8 cellular contexts compared by ENCODE assay signal in the genomic region with DNA sequence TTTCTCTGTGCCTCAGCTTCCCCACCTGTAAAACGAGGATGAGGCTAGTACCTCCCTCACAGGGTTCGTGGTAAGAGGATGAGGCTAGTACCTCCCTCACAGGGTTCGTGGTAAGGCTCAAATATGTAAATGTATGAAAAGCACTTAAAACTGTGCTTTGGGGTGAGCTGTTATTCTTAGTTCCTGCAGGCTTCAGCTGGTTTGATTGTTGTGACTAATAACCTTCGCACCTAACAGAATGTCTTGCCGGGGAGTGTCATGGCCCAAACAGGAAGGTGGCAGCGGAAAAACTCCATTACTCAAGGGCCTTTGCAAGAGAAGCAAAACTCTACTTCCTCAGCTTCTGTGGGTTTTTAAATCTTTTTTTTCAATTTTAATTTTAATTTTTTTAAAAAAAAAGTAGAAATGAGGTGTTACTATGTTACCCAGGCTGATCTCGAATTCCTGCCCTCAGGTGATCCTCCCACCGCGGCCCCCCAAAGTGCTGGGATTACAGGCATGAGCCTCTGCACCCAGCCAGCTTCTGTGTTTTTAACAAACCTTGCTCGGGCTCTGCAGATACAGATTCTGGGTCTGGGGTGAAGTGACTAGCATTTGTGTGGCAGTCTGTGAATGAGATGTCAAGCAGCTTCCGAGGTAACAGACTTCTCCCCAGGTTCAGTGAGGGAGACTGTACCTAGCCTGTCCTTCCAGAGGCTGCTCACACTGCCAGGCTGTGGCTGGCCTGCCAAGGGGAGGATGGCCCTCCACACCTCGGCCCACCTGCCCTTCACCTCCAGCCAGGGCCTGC.
DNase-seq lines count a peak whose midpoint lies in the region; ATAC-seq, FAIRE-seq and TF ChIP-seq lines count a peak whose summit lies in the region.

No MANE protein-coding gene starts in this region.

- no peak overlapping the region for H3K4me3 ChIP-seq in SJCRH30

- no peaks in the 10 kb centered on the region for H3K9me3 Mint-ChIP-seq in activated CD8-positive, alpha-beta T cell treated with anti-CD3 and anti-CD28 coated beads for 36 hours

- intact Hi-C loops in activated CD8-positive, alpha-beta T cell treated with anti-CD3 and anti-CD28 coated beads for 36 hours (cut with micrococcal nuclease), result loop anchor here (5.0 kb wide), 1 partner anchor 177 kb away; no protein-coding TSS in a partner anchor

- peaks cover 94% of the 10 kb centered on the region for H3K4me1 Mint-ChIP-seq in activated CD8-positive, alpha-beta T cell treated with anti-CD3 and anti-CD28 coated beads for 36 hours (ENCODE audit: low read depth)

- peak; percentile 42 to 44 for DNase-seq in stimulated activated CD4-positive, alpha-beta T cell treated with anti-CD3 and anti-CD28 coated beads, Interleukin-12 subunit alpha, Interleukin-12 subunit beta, amount 100 ng/mL, for 24 hours (ENCODE audit: low read depth in 2 of 2)
- no peak for DNase-seq in stimulated activated CD4-positive, alpha-beta T cell treated with anti-CD3 and anti-CD28 coated beads, Interleukin-2, amount 100 ng/mL, for 48 hours
- DNase-seq in HTR-8/SVneo (ENCODE audit: insufficient read length, low spot score) (no peak), kidney tubule cell (ENCODE audit: low spot score) (peak; percentile 80), NCI-H69 (lab: John Stamatoyannopoulos, UW) (no peak), SJCRH30 (no peak)
- DNase-seq in activated CD8-positive, alpha-beta T cell treated with anti-CD3 and anti-CD28 coated beads for 36 hours, result peak; percentile 86

- POLR2A ChIA-PET in activated CD8-positive, alpha-beta T cell treated with anti-CD3 and anti-CD28 coated beads for 36 hours (lab: Charles Lee), result interaction anchor here (0.6 to 9.8 kb wide), 6 partner anchors 12 to 226 kb away, joined by 3 to 175 read pairs (median 5); no protein-coding TSS in a partner anchor

- no peak overlapping the region for H3K27ac ChIP-seq in SJCRH30

- H3K27me3 ChIP-seq in SJCRH30, result peaks cover 13% of the 10 kb centered on the region; the same call in 1 of the 2 replicates

- H3K27me3 Mint-ChIP-seq in activated CD8-positive, alpha-beta T cell treated with anti-CD3 and anti-CD28 coated beads for 36 hours, result no peaks in the 10 kb centered on the region

- H3K27ac Mint-ChIP-seq in activated CD8-positive, alpha-beta T cell treated with anti-CD3 and anti-CD28 coated beads for 36 hours, result peak overlapping the region; percentile 97

- no peaks in the 10 kb centered on the region for H3K36me3 ChIP-seq in SJCRH30

- no peaks in the 10 kb centered on the region for H3K9me3 ChIP-seq in SJCRH30 (replicated peaks)

- peaks cover 7% of the 10 kb centered on the region for H3K36me3 Mint-ChIP-seq in activated CD8-positive, alpha-beta T cell treated with anti-CD3 and anti-CD28 coated beads for 36 hours (ENCODE audit: low read depth)

- H3K4me3 Mint-ChIP-seq in activated CD8-positive, alpha-beta T cell treated with anti-CD3 and anti-CD28 coated beads for 36 hours, result peak overlapping the region; percentile 69

- CTCF ChIA-PET in activated CD8-positive, alpha-beta T cell treated with anti-CD3 and anti-CD28 coated beads for 36 hours (lab: Charles Lee), result interaction anchor here (0.7 to 8.1 kb wide), 5 partner anchors 12 to 58 kb away, joined by 3 to 79 read pairs (median 5); no protein-coding TSS in a partner anchor

- FAIRE-seq in HTR-8/SVneo (lab: Jason Lieb, UNC), result peak; percentile 42

- ATAC-seq in activated CD8-positive, alpha-beta T cell treated with anti-CD3 and anti-CD28 coated beads for 36 hours, result peak; percentile 73
- no peak for ATAC-seq in GM21515 (IDR thresholded peaks at IDR 0.05; ENCODE audit: unreplicated experiment)

- no peak for TF ChIP-seq CTCF in activated CD8-positive, alpha-beta T cell treated with anti-CD3 and anti-CD28 coated beads for 36 hours (IDR thresholded peaks at IDR 0.05)

- peaks cover 2% of the 10 kb centered on the region for H3K4me1 ChIP-seq in SJCRH30

Comparison
In these comparisons a context has a peak if more than half of its experiments do, and no peak if none do; other contexts are left out.
1. DNase-seq: peak in stimulated activated CD4-positive, alpha-beta T cell treated with anti-CD3 and anti-CD28 coated beads, Interleukin-12 subunit alpha, Interleukin-12 subunit beta, amount 100 ng/mL, for 24 hours (2 of 2), activated CD8-positive, alpha-beta T cell treated with anti-CD3 and anti-CD28 coated beads for 36 hours (single experiment) and kidney tubule cell (single experiment); none in stimulated activated CD4-positive, alpha-beta T cell treated with anti-CD3 and anti-CD28 coated beads, Interleukin-2, amount 100 ng/mL, for 48 hours (0 of 2), HTR-8/SVneo (single experiment), NCI-H69 (single experiment) and SJCRH30 (0 of 2).